2 cellular contexts compared by ENCODE assay signal in the genomic region with DNA sequence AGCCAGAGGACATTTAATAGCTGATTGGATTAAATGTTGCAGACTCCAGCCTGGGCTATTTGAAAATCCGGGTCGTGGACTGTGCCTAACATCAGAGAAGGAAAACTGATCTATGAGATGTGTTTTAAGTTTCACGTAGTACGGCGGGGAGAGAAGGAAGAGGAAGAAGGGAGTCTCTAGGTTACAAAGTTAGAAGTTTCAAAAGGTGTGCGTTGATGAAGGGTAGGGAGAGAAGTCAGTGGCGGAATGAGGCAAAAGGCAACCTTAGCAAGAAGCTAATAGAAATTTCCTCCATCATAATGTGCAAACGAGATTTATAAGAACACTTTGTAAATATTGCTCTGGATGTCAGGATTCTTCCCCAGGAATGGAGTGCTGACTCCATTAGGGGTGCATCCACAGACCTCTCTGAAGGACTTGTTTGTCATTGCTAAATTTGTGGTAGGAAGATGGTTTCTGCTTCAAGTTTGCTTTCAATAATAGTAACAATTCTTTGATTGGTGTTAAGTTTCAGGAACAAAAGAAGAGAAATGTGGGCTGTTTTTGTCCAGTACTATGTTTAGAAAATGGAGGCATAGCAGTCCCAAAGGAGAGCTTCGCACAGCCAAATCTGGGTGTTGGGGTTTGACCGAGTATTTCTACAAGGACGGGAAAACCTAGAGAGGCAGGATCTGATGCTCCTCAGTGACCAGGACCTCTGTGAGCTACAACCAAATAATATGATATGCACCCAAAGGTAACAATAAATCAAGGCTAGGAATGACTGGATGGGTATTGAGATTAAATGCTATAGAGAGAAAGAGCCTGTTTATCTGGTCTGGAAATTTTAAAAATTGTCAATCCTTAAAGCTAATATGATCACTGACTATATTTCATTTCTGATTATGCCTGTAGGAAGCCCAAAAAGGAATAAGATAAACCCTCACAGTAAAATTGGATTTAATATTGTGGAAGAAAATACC.
A peak's percentile ranks its signal among the peaks of the same experiment; 100 is the strongest.
TF ChIP-seq lines count a peak whose summit lies in the region.

No MANE protein-coding gene starts in this region.

TF ChIP-seq in H1, 55 proteins besides CTCF, POLR2A, EP300 and RAD21:
- TF ChIP-seq EGR1 (IDR thresholded peaks at IDR 0.05; ENCODE audit: borderline replicate concordance, low read depth, low read length) (no peak), RNF2 (IDR thresholded peaks at IDR 0.05; ENCODE audit: borderline replicate concordance, low read depth, low read length, missing control alignments, poor library complexity, severe bottlenecking) (peak; percentile 67), EZH2 (IDR thresholded peaks at IDR 0.05; ENCODE audit: low read depth, low read length, severe bottlenecking) (peak; percentile 60), SUZ12 (IDR thresholded peaks at IDR 0.05; ENCODE audit: low read length) (peak; percentile 35; the same call in 1 of the 2 replicates)
- TF ChIP-seq, protein P1, sequence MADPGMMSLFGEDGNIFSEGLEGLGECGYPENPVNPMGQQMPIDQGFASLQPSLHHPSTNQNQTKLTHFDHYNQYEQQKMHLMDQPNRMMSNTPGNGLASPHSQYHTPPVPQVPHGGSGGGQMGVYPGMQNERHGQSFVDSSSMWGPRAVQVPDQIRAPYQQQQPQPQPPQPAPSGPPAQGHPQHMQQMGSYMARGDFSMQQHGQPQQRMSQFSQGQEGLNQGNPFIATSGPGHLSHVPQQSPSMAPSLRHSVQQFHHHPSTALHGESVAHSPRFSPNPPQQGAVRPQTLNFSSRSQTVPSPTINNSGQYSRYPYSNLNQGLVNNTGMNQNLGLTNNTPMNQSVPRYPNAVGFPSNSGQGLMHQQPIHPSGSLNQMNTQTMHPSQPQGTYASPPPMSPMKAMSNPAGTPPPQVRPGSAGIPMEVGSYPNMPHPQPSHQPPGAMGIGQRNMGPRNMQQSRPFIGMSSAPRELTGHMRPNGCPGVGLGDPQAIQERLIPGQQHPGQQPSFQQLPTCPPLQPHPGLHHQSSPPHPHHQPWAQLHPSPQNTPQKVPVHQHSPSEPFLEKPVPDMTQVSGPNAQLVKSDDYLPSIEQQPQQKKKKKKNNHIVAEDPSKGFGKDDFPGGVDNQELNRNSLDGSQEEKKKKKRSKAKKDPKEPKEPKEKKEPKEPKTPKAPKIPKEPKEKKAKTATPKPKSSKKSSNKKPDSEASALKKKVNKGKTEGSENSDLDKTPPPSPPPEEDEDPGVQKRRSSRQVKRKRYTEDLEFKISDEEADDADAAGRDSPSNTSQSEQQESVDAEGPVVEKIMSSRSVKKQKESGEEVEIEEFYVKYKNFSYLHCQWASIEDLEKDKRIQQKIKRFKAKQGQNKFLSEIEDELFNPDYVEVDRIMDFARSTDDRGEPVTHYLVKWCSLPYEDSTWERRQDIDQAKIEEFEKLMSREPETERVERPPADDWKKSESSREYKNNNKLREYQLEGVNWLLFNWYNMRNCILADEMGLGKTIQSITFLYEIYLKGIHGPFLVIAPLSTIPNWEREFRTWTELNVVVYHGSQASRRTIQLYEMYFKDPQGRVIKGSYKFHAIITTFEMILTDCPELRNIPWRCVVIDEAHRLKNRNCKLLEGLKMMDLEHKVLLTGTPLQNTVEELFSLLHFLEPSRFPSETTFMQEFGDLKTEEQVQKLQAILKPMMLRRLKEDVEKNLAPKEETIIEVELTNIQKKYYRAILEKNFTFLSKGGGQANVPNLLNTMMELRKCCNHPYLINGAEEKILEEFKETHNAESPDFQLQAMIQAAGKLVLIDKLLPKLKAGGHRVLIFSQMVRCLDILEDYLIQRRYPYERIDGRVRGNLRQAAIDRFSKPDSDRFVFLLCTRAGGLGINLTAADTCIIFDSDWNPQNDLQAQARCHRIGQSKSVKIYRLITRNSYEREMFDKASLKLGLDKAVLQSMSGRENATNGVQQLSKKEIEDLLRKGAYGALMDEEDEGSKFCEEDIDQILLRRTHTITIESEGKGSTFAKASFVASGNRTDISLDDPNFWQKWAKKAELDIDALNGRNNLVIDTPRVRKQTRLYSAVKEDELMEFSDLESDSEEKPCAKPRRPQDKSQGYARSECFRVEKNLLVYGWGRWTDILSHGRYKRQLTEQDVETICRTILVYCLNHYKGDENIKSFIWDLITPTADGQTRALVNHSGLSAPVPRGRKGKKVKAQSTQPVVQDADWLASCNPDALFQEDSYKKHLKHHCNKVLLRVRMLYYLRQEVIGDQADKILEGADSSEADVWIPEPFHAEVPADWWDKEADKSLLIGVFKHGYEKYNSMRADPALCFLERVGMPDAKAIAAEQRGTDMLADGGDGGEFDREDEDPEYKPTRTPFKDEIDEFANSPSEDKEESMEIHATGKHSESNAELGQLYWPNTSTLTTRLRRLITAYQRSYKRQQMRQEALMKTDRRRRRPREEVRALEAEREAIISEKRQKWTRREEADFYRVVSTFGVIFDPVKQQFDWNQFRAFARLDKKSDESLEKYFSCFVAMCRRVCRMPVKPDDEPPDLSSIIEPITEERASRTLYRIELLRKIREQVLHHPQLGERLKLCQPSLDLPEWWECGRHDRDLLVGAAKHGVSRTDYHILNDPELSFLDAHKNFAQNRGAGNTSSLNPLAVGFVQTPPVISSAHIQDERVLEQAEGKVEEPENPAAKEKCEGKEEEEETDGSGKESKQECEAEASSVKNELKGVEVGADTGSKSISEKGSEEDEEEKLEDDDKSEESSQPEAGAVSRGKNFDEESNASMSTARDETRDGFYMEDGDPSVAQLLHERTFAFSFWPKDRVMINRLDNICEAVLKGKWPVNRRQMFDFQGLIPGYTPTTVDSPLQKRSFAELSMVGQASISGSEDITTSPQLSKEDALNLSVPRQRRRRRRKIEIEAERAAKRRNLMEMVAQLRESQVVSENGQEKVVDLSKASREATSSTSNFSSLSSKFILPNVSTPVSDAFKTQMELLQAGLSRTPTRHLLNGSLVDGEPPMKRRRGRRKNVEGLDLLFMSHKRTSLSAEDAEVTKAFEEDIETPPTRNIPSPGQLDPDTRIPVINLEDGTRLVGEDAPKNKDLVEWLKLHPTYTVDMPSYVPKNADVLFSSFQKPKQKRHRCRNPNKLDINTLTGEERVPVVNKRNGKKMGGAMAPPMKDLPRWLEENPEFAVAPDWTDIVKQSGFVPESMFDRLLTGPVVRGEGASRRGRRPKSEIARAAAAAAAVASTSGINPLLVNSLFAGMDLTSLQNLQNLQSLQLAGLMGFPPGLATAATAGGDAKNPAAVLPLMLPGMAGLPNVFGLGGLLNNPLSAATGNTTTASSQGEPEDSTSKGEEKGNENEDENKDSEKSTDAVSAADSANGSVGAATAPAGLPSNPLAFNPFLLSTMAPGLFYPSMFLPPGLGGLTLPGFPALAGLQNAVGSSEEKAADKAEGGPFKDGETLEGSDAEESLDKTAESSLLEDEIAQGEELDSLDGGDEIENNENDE (IDR thresholded peaks at IDR 0.05; ENCODE audit: insufficient replicate concordance, low read length) = no peak

TF ChIP-seq in neural cell, 6 proteins besides CTCF, POLR2A, EP300 and RAD21:
- TF ChIP-seq POLR2AphosphoS5 (IDR thresholded peaks at IDR 0.05) = peak; percentile 58
- TF ChIP-seq, protein P2, sequence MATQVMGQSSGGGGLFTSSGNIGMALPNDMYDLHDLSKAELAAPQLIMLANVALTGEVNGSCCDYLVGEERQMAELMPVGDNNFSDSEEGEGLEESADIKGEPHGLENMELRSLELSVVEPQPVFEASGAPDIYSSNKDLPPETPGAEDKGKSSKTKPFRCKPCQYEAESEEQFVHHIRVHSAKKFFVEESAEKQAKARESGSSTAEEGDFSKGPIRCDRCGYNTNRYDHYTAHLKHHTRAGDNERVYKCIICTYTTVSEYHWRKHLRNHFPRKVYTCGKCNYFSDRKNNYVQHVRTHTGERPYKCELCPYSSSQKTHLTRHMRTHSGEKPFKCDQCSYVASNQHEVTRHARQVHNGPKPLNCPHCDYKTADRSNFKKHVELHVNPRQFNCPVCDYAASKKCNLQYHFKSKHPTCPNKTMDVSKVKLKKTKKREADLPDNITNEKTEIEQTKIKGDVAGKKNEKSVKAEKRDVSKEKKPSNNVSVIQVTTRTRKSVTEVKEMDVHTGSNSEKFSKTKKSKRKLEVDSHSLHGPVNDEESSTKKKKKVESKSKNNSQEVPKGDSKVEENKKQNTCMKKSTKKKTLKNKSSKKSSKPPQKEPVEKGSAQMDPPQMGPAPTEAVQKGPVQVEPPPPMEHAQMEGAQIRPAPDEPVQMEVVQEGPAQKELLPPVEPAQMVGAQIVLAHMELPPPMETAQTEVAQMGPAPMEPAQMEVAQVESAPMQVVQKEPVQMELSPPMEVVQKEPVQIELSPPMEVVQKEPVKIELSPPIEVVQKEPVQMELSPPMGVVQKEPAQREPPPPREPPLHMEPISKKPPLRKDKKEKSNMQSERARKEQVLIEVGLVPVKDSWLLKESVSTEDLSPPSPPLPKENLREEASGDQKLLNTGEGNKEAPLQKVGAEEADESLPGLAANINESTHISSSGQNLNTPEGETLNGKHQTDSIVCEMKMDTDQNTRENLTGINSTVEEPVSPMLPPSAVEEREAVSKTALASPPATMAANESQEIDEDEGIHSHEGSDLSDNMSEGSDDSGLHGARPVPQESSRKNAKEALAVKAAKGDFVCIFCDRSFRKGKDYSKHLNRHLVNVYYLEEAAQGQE (IDR thresholded peaks at IDR 0.05; ENCODE audit: borderline replicate concordance) = no peak
